ENCODE assay signal across 9 cellular contexts in the genomic region with DNA sequence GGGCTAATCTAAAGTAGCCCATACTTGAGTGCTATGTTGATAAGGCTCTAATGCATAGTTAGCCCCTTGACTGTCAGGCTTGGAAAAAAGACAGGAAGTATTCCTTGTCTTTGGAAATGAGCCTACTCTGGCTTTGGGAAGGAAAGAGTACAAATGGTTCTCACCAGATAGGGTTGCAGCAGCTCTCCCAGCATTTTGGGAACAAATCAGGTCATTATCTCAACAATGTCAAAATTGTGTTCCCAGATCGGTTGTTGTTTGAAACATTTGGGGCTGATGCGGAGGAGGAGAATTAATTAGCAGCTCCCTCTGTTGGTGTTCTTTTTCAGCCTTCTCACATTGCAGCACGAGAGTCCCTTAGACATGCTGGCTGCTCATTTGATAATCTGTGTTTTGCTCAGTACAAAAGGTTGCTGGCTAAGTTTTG. TPM values are rescaled to one million over a fixed set of nuclear protein-coding genes. Genes with fewer than 3 reads are reported as not detected.
DNase-seq lines count a peak whose midpoint lies in the region; ATAC-seq, FAIRE-seq and TF ChIP-seq lines count a peak whose summit lies in the region.
"Had no signal": no experiment of that assay in that cellular context is flagged by ENCODE, and none has a peak within 500 bp of the region (broad histone marks: within the 10 kb centered on the region; RNA-seq: fewer than 3 reads in every experiment).

No MANE protein-coding gene starts in this region.

- H3K4me1 Mint-ChIP-seq in activated naive CD4-positive, alpha-beta T cell treated with anti-CD3 and anti-CD28 coated beads, Interleukin-2, amount 50 U/mL, for 24 hours = peaks cover 38% of the 10 kb centered on the region

- no peaks in the 10 kb centered on the region for H3K27me3 Mint-ChIP-seq in activated naive CD4-positive, alpha-beta T cell treated with anti-CD3 and anti-CD28 coated beads, Interleukin-2, amount 50 U/mL, for 24 hours

- no peaks in the 10 kb centered on the region for H3K79me2 ChIP-seq in HepG2 (ENCODE audit: insufficient read depth, low read length)

- intact Hi-C loops in HepG2 (cut with micrococcal nuclease; ENCODE audit: unreplicated experiment) = loop anchor here (1.0 kb wide), 1 partner anchor 161 kb away; no protein-coding TSS in a partner anchor

- H3K36me3 ChIP-seq in bronchial epithelial cell (ENCODE audit: control insufficient read depth, insufficient read depth, low read length) (peaks cover 2% of the 10 kb centered on the region), HepG2 (replicated peaks in 1 of 2; ENCODE audit: control insufficient read depth in 1 of 2, insufficient read depth in 2 of 2, low read length in 2 of 2) (no peaks in the 10 kb centered on the region)
- H3K36me3 ChIP-seq in effector memory CD4-positive, alpha-beta T cell (ENCODE audit: control insufficient read depth, insufficient read depth, low read length) = no peaks in the 10 kb centered on the region

- H3K9me3 ChIP-seq in HepG2 (ENCODE audit: low read length) = no peaks in the 10 kb centered on the region
- H3K9me3 ChIP-seq in effector memory CD4-positive, alpha-beta T cell (ENCODE audit: control insufficient read depth, low read length) = no peaks in the 10 kb centered on the region

- no peak overlapping the region for H3K9ac ChIP-seq in HepG2 (ENCODE audit: insufficient read depth, low read depth, low read length)

- CTCF ChIA-PET in HepG2 (lab: Yijun Ruan, JAX; ENCODE audit: low intra/inter-chr PET ratio, low total read pairs) = interaction anchor here (1.0 kb wide), 1 partner anchor 161 kb away, joined by 4 read pairs; no protein-coding TSS in a partner anchor

- POLR2A ChIA-PET in HepG2 (lab: Yijun Ruan, JAX) = no interaction called here

- no peaks in the 10 kb centered on the region for H4K20me1 ChIP-seq in HepG2 (ENCODE audit: insufficient read depth, low read length)

- 0 out of 2 replicates have a peak, but pooled peaks have one; percentile 26 for TF ChIP-seq RAD21 in HepG2 (CRISPR knock-in tag; IDR thresholded peaks at IDR 0.05)

- no peaks in the 10 kb centered on the region for H3K4me1 ChIP-seq in HepG2 (ENCODE audit: insufficient read depth, low read length)
- no peaks in the 10 kb centered on the region for H3K4me1 ChIP-seq in effector memory CD4-positive, alpha-beta T cell (ENCODE audit: control insufficient read depth, insufficient read depth, low read length, poor library complexity, severe bottlenecking)

- peak overlapping the region; percentile 76 for H3K27ac Mint-ChIP-seq in activated naive CD4-positive, alpha-beta T cell treated with anti-CD3 and anti-CD28 coated beads, Interleukin-2, amount 50 U/mL, for 24 hours

- H3K4me3 Mint-ChIP-seq in activated naive CD4-positive, alpha-beta T cell treated with anti-CD3 and anti-CD28 coated beads, Interleukin-2, amount 50 U/mL, for 24 hours = peak overlapping the region; percentile 23

- H3K27ac ChIP-seq in HepG2 (ENCODE audit: extremely low read length, insufficient read depth, low read length) = no peak overlapping the region
- H3K27ac ChIP-seq in effector memory CD4-positive, alpha-beta T cell (ENCODE audit: insufficient read depth, low read length, poor library complexity, severe bottlenecking) = no peak overlapping the region

- 21% methylated on average over 3 of the region's 3 CpGs for WGBS in HepG2 (ENCODE audit: low lambda C conversion rate)

- peak; percentile 45 for TF ChIP-seq CTCF in bronchial epithelial cell (IDR thresholded peaks at IDR 0.05; ENCODE audit: insufficient read depth, low read length, severe bottlenecking)
- TF ChIP-seq CTCF in HepG2 (CRISPR knock-in tag; IDR thresholded peaks at IDR 0.05) = peak; percentile 44

- DNase-seq in activated naive CD4-positive, alpha-beta T cell treated with anti-CD3 and anti-CD28 coated beads, Interleukin-2, amount 50 U/mL, for 16 hours = no peak
- peak; percentile 37 for DNase-seq in bronchial epithelial cell (ENCODE audit: low read depth)
- DNase-seq in HepG2 (ENCODE audit: low spot score) = peak; percentile 16
- no peak for DNase-seq in stimulated activated CD4-positive, alpha-beta T cell treated with anti-CD3 and anti-CD28 coated beads, Interleukin-1b, Interleukin-23, amount 100 ng/mL, for 48 hours
- DNase-seq in effector memory CD4-positive, alpha-beta T cell = no peak
- DNase-seq in epidermal melanocyte (ENCODE audit: insufficient read length, low spot score) = no peak
- DNase-seq: NCI-H2081 treated with DMSO at 0.1 percent for 48 hours had no signal

- no peak for TF ChIP-seq POLR2A in HepG2 (IDR thresholded peaks at IDR 0.05; ENCODE audit: insufficient read depth in 1 of 2, low read depth in 2 of 2, low read length in 2 of 2)

- H3K4me3 ChIP-seq in bronchial epithelial cell (ENCODE audit: low read depth, low read length) (no peak overlapping the region), HepG2 (replicated peaks in 1 of 3; ENCODE audit: insufficient read depth in 1 of 3, low read depth in 2 of 3, low read length in 3 of 3) (no peak overlapping the region)
- H3K4me3 ChIP-seq in effector memory CD4-positive, alpha-beta T cell (ENCODE audit: insufficient read depth, low read depth, low read length, poor library complexity, severe bottlenecking) = no peak overlapping the region

- no peaks in the 10 kb centered on the region for H3K27me3 ChIP-seq in bronchial epithelial cell (ENCODE audit: control insufficient read depth, insufficient read depth, low read length)
- no peaks in the 10 kb centered on the region for H3K27me3 ChIP-seq in HepG2 (ENCODE audit: control insufficient read depth in 1 of 2, insufficient read depth in 2 of 2, low read length in 2 of 2)
- H3K27me3 ChIP-seq in effector memory CD4-positive, alpha-beta T cell (replicated peaks; ENCODE audit: control insufficient read depth, insufficient read depth, low read length, poor library complexity, severe bottlenecking) = no peaks in the 10 kb centered on the region

- no peaks in the 10 kb centered on the region for H3K9me3 Mint-ChIP-seq in activated naive CD4-positive, alpha-beta T cell treated with anti-CD3 and anti-CD28 coated beads, Interleukin-2, amount 50 U/mL, for 24 hours

- no peak for TF ChIP-seq EP300 in HepG2 (IDR thresholded peaks at IDR 0.05; ENCODE audit: low read depth in 2 of 2, low read length in 2 of 2)
- no peak for TF ChIP-seq EP300 in HepG2 (CRISPR knock-in tag; IDR thresholded peaks at IDR 0.05; ENCODE audit: borderline replicate concordance)

- FAIRE-seq in bronchial epithelial cell (lab: Jason Lieb, UNC) (no peak), HepG2 (lab: Jason Lieb, UNC) (peak; percentile 60)

- ATAC-seq in HepG2 (peak; percentile 50; the same call in 2 of the 3 replicates), HG02588 (IDR thresholded peaks at IDR 0.05; ENCODE audit: unreplicated experiment) (no peak)

- BruUV-seq in HepG2 (replicated peaks; lab: Mats Ljungman, UMichigan) = no TSS peak

- in situ Hi-C loops in HepG2 (cut with HindIII; ENCODE audit: extremely low pct_ligation_motif_present, low pct_unique_long_range_greater_than_20kb) = loop anchor here (10.0 kb wide), 1 partner anchor 162 kb away; no protein-coding TSS in a partner anchor

- H3K36me3 Mint-ChIP-seq in activated naive CD4-positive, alpha-beta T cell treated with anti-CD3 and anti-CD28 coated beads, Interleukin-2, amount 50 U/mL, for 24 hours = peaks cover 8% of the 10 kb centered on the region

- H3K4me2 ChIP-seq in HepG2 (ENCODE audit: low read depth, low read length) = no peak overlapping the region

- H2AFZ ChIP-seq in HepG2 (ENCODE audit: low read length) = no peak overlapping the region

TF ChIP-seq in HepG2, 621 proteins besides CTCF, POLR2A, EP300 and RAD21:
- peak; percentile 50 for TF ChIP-seq STAG1 (CRISPR knock-in tag; IDR thresholded peaks at IDR 0.05)
- peak; percentile 38; the same call in 1 of the 2 replicates for TF ChIP-seq SMC3 (IDR thresholded peaks at IDR 0.05; ENCODE audit: low read length)
- TF ChIP-seq ZNF772 (CRISPR knock-in tag; IDR thresholded peaks at IDR 0.05) = no peak
- no peak for TF ChIP-seq ZNF883 (CRISPR knock-in tag; IDR thresholded peaks at IDR 0.05; ENCODE audit: not compliant biosample characterization)

RNA-seq across cellular contexts. Expression of a gene that starts 42.3 kb away (rescaled TPM):
- total RNA-seq in bronchial epithelial cell = 26.9 and 28.0 TPM in 2 replicates
- 67.0 and 70.0 TPM in 2 replicates for total RNA-seq in HepG2 (2016; rRNA removed; fragmentation: Illumina TruSeq; extraction: Trizol)
- total RNA-seq in HepG2 (2016; cell fraction: cytosol; rRNA removed; fragmentation: Illumina TruSeq; extraction: Trizol; ENCODE audit: low read depth) = 13.0 and 13.6 TPM in 2 replicates
- total RNA-seq in HepG2 (2016; cell fraction: insoluble cytoplasmic fraction; rRNA removed; fragmentation: Illumina TruSeq; extraction: Trizol) = 62.1 and 68.7 TPM in 2 replicates
- total RNA-seq in HepG2 (2016; cell fraction: membrane; rRNA removed; fragmentation: Illumina TruSeq; extraction: Trizol) = 26.5 and 27.0 TPM in 2 replicates
- total RNA-seq in HepG2 (2016; cell fraction: nucleus; rRNA removed; fragmentation: Illumina TruSeq; extraction: Trizol) = 68.6 and 77.4 TPM in 2 replicates
- 214 and 235 TPM in 2 replicates for polyA plus RNA-seq in HepG2 (2011; rRNA removed)
- 176 and 202 TPM in 2 replicates for polyA plus RNA-seq in HepG2 (2011; cell fraction: cytosol; rRNA removed)
- 210 and 216 TPM in 2 replicates for polyA plus RNA-seq in HepG2 (2011; cell fraction: nucleus; rRNA removed)
- 137 and 141 TPM in 2 replicates for polyA plus RNA-seq in HepG2 (2012)
- 3.8 and 5.1 TPM in 2 replicates for polyA plus RNA-seq in HepG2 (2016; cell fraction: cytosol; fragmentation: Illumina TruSeq; extraction: Trizol; ENCODE audit: low read depth)
- 56.4 and 60.9 TPM in 2 replicates for polyA plus RNA-seq in HepG2 (2016; cell fraction: insoluble cytoplasmic fraction; fragmentation: Illumina TruSeq; extraction: Trizol; ENCODE audit: low read depth)
- 12.3 and 13.0 TPM in 2 replicates for polyA plus RNA-seq in HepG2 (2016; cell fraction: membrane; fragmentation: Illumina TruSeq; extraction: Trizol; ENCODE audit: low read depth)
- polyA plus RNA-seq in HepG2 (2016; cell fraction: nucleus; fragmentation: Illumina TruSeq; extraction: Trizol; ENCODE audit: insufficient read depth, low read depth) = 95.8 and 106 TPM in 2 replicates
- polyA minus RNA-seq in HepG2 (2011; rRNA and poly(A)+ RNA removed; ENCODE audit: low replicate concordance) = 14.6 and 459 TPM in 2 replicates
- polyA minus RNA-seq in HepG2 (2011; cell fraction: cytosol; rRNA and poly(A)+ RNA removed) = 141 and 150 TPM in 2 replicates
- 189 and 226 TPM in 2 replicates for polyA minus RNA-seq in HepG2 (2011; cell fraction: nucleus; rRNA and poly(A)+ RNA removed)

Comparison
In these comparisons a context has a peak if more than half of its experiments do, and no peak if none do; other contexts are left out.
1. DNase-seq: peak in bronchial epithelial cell (single experiment) and HepG2 (single experiment); none in activated naive CD4-positive, alpha-beta T cell treated with anti-CD3 and anti-CD28 coated beads, Interleukin-2, amount 50 U/mL, for 16 hours (single experiment), stimulated activated CD4-positive, alpha-beta T cell treated with anti-CD3 and anti-CD28 coated beads, Interleukin-1b, Interleukin-23, amount 100 ng/mL, for 48 hours (single experiment), effector memory CD4-positive, alpha-beta T cell (0 of 3) and epidermal melanocyte (single experiment).